19 cellular contexts compared by ENCODE assay signal in the genomic region with DNA sequence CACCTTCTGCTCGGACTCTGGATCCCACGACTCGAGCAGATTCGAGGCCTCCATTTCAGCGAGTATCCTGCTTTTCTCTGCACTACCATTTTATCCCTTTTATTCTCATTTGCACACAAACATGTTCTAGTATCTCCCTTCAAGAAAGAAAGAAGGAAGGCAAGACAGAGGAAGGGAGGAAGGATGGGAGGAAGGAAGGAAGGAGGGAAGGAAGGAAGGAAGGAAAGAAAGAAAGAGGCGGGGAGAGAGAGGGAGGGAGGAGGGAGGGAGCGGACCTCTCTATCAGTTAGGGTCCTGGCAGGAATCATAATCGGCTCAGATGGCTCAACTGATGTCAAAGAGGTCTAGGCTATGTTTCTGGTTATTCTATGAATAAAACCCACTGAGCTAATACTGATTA.
"Had no signal": no experiment of that assay in that cellular context is flagged by ENCODE, and none has a peak within 500 bp of the region (broad histone marks: within the 10 kb centered on the region; RNA-seq: fewer than 3 reads in every experiment).

No MANE protein-coding gene starts in this region.

- H3K4me3 ChIP-seq: colonic mucosa, heart left ventricle, lung, skin epidermis, stomach, thoracic aorta, transverse colon had no signal

- H3K9me3 ChIP-seq: colonic mucosa, heart left ventricle, stomach, thoracic aorta, transverse colon had no signal

- H3K9me3 Mint-ChIP-seq: endodermal cell, nephron had no signal

- DNase-seq: colonic mucosa; effector CD4-positive, alpha-beta T cell; endodermal cell; foreskin melanocyte; heart left ventricle; hippocampal formation; left colon; left ventricle myocardium superior; midbrain; occipital lobe; stimulated activated CD4-positive, alpha-beta T cell treated with anti-CD3 and anti-CD28 coated beads, Interleukin-12 subunit alpha, Interleukin-12 subunit beta, amount 100 ng/mL, for 4 hours; stimulated activated naive CD4-positive, alpha-beta T cell; stomach; substantia nigra; transverse colon had no signal

- H3K4me3 Mint-ChIP-seq: endodermal cell, nephron had no signal

- H3K27ac Mint-ChIP-seq: endodermal cell had no signal

- H3K36me3 ChIP-seq: colonic mucosa, heart left ventricle, stomach, thoracic aorta, transverse colon had no signal

- H3K27me3 ChIP-seq: colonic mucosa, heart left ventricle, stomach, transverse colon had no signal

- H3K27ac ChIP-seq: colonic mucosa, heart left ventricle, skin epidermis, stomach, thoracic aorta, transverse colon had no signal

- H3K4me1 ChIP-seq: colonic mucosa, transverse colon had no signal
